Comparison of ENCODE assay signal across 8 cellular contexts in genomic region chr3:56556908-56557814, GRCh38. TPM values are rescaled to one million over a fixed set of nuclear protein-coding genes. Genes with fewer than 3 reads are reported as not detected.
DNase-seq lines count a peak whose midpoint lies in the region; ATAC-seq and TF ChIP-seq lines count a peak whose summit lies in the region.

Gene CCDC66, plus strand, starts transcription at chr3:56557175. Its CDS starts 68 bp downstream, at chr3:56557243.

- DNase-seq in ELR (ENCODE audit: low read depth) (peak; percentile 92), GM23338 (ENCODE audit: low spot score) (peak; percentile 96), LHCN-M2 (ENCODE audit: low read depth) (peak; percentile 90), RPMI7951 (ENCODE audit: low read depth) (peak; percentile 92), fibroblast of mammary gland (ENCODE audit: low read depth) (peak; percentile 92)
- peak; percentile 87 for DNase-seq in activated T-helper 1 cell treated with anti-CD3 and anti-CD28 coated beads, Interleukin-2, amount 50 U/mL, for 16 hours (ENCODE audit: low read depth in 1 of 2, low spot score in 1 of 2)
- DNase-seq in naive thymus-derived CD8-positive, alpha-beta T cell = peak; percentile 88 to 97 (median 94)
- DNase-seq in stimulated activated naive CD4-positive, alpha-beta T cell (lab: John Stamatoyannopoulos, UW) = peak; percentile 85 to 93 (median 90)

- H3K27me3 Mint-ChIP-seq in GM23338 (ENCODE audit: insufficient read depth, low read depth, poor library complexity) = no peaks in the 10 kb centered on the region
- H3K27me3 Mint-ChIP-seq in naive thymus-derived CD8-positive, alpha-beta T cell = peaks cover 0 to 3% (median 0%) of the 10 kb centered on the region in 5 donors

- peaks cover 28% of the 10 kb centered on the region for H3K79me2 ChIP-seq in GM23338 (replicated peaks; ENCODE audit: insufficient read depth)

- H3K4me1 Mint-ChIP-seq in GM23338 = no peaks in the 10 kb centered on the region; the same call in 2 of the 3 replicates
- H3K4me1 Mint-ChIP-seq in naive thymus-derived CD8-positive, alpha-beta T cell = peaks cover 19 to 38% (median 28%) of the 10 kb centered on the region in 4 donors

- H2AFZ ChIP-seq in GM23338 = peak within 1 kb of the TSS; percentile 96

- H4K20me1 ChIP-seq in GM23338 (replicated peaks; ENCODE audit: insufficient read depth) = no peaks in the 10 kb centered on the region; the same call in 1 of the 2 replicates

- peaks cover 17% of the 10 kb centered on the region for H3K36me3 Mint-ChIP-seq in GM23338 (ENCODE audit: low read depth)
- H3K36me3 Mint-ChIP-seq in naive thymus-derived CD8-positive, alpha-beta T cell = peaks cover 4 to 26% (median 10%) of the 10 kb centered on the region in 3 donors

- TF ChIP-seq CTCF in GM23338 (conservative IDR thresholded peaks at IDR 0.05; ENCODE audit: low read depth in 2 of 2) = peak; percentile 60 to 73
- TF ChIP-seq CTCF in fibroblast of mammary gland (conservative IDR thresholded peaks at IDR 0.05; ENCODE audit: control insufficient read depth, insufficient read depth, low read depth, low read length) = peak; percentile 76

- POLR2A ChIA-PET in naive thymus-derived CD8-positive, alpha-beta T cell (lab: Charles Lee) = interaction anchor here (0.6 to 3.7 kb wide), 31 partner anchors 10 to 1748 kb away, joined by 3 to 46 read pairs (median 4); partner anchors contain the start of genes ARF4, RPP14 and TASOR

- H3K4me2 ChIP-seq in GM23338 = peak within 1 kb of the TSS; percentile 93

- H3K9me2 ChIP-seq in GM23338 (ENCODE audit: insufficient read depth) = no peaks in the 10 kb centered on the region

- no peaks in the 10 kb centered on the region for H3K9me3 Mint-ChIP-seq in GM23338
- peaks cover 0 to 5% (median 0%) of the 10 kb centered on the region in 9 donors for H3K9me3 Mint-ChIP-seq in naive thymus-derived CD8-positive, alpha-beta T cell

- no peaks in the 10 kb centered on the region for H3F3A ChIP-seq in GM23338 (replicated peaks; ENCODE audit: low read depth)

- peak within 1 kb of the TSS; percentile 78 for H3K4me3 ChIP-seq in GM23338
- peak within 1 kb of the TSS; percentile 89 for H3K4me3 ChIP-seq in fibroblast of mammary gland (ENCODE audit: control insufficient read depth, low read depth, low read length)

- H3K27ac Mint-ChIP-seq in GM23338 = peak within 1 kb of the TSS; percentile 96
- H3K27ac Mint-ChIP-seq in naive thymus-derived CD8-positive, alpha-beta T cell = peak within 1 kb of the TSS; percentile 95 to 100 (median 99)

- H3K27me3 ChIP-seq in GM23338 (ENCODE audit: insufficient read depth) = no peaks in the 10 kb centered on the region

- ATAC-seq in GM23338 = peak; percentile 99
- peak; percentile 91 to 94 for ATAC-seq in naive thymus-derived CD8-positive, alpha-beta T cell

- peaks cover 17% of the 10 kb centered on the region; the same call in 1 of the 2 replicates for H3K36me3 ChIP-seq in GM23338 (ENCODE audit: insufficient read depth)

- H3K4me3 Mint-ChIP-seq in GM23338 = peak within 1 kb of the TSS; percentile 91
- peak within 1 kb of the TSS; percentile 91 to 100 (median 97) for H3K4me3 Mint-ChIP-seq in naive thymus-derived CD8-positive, alpha-beta T cell

- H3K27ac ChIP-seq in GM23338 (ENCODE audit: low read depth) = peak within 1 kb of the TSS; percentile 96

- no peaks in the 10 kb centered on the region; the same call in 1 of the 2 replicates for H3K4me1 ChIP-seq in GM23338 (ENCODE audit: insufficient read depth)

TF ChIP-seq in GM23338, 12 proteins besides CTCF, POLR2A, EP300 and RAD21:
- TF ChIP-seq NANOG (IDR thresholded peaks at IDR 0.05; ENCODE audit: borderline replicate concordance) (no peak), POLR2AphosphoS5 (IDR thresholded peaks at IDR 0.05; ENCODE audit: low read depth) (peak; percentile 91; the same call in 1 of the 2 replicates), CREB1 (CRISPR knock-in tag; IDR thresholded peaks at IDR 0.05; ENCODE audit: low read depth) (peak; percentile 64), EZH2phosphoT487 (IDR thresholded peaks at IDR 0.05; ENCODE audit: unreplicated experiment) (no peak), REST (IDR thresholded peaks at IDR 0.05; ENCODE audit: unreplicated experiment) (no peak)

RNA-seq across cellular contexts. Expression of gene CCDC66, which starts in this region (rescaled TPM):
- total RNA-seq in GM23338 (2014; rRNA removed; shearing (Covaris generic)) = 20.1 and 26.9 TPM in 2 replicates
- 27.1 and 50.3 TPM in 2 replicates for polyA plus RNA-seq in GM23338 (2016; fragmentation: Nextera tagmentation; extraction: Ambion mirVana)
- 9.7 and 11.4 TPM in 2 replicates for total RNA-seq in LHCN-M2 (2014; rRNA removed)
- polyA plus RNA-seq in LHCN-M2 (2012) = 2.7 TPM
- 13.3 and 17.7 TPM in 2 replicates for total RNA-seq in RPMI7951 (2014; rRNA removed; shearing (Covaris generic))
- 100 to 1,000 TPM; 114 to 118 TPM for total RNA-seq in naive thymus-derived CD8-positive, alpha-beta T cell
- 10 to 100 TPM; 16.8 to 28.9 (median 20.9) TPM for polyA plus RNA-seq in naive thymus-derived CD8-positive, alpha-beta T cell

Comparison
In these comparisons a context has a peak if more than half of its experiments do, and no peak if none do; other contexts are left out.
1. Peak in every context shown above with its lines: DNase-seq, ATAC-seq, H3K4me3 ChIP-seq and H3K27ac ChIP-seq.